Comparison of ENCODE assay signal across 25 cellular contexts in genomic region chr4:73970945-73971344, GRCh38.
"Had no signal": no experiment of that assay in that cellular context is flagged by ENCODE, and none has a peak within 500 bp of the region (broad histone marks: within the 10 kb centered on the region; RNA-seq: fewer than 3 reads in every experiment).

No MANE protein-coding gene starts in this region.

- H3K36me3 ChIP-seq: colonic mucosa, esophagus muscularis mucosa, esophagus squamous epithelium, gastrocnemius medialis, gastroesophageal sphincter, heart left ventricle, heart right ventricle had no signal

- H3K9me3 ChIP-seq: colonic mucosa, gastrocnemius medialis had no signal

- H3K27ac ChIP-seq: colonic mucosa, coronary artery, dorsolateral prefrontal cortex, epithelial cell of prostate, esophagus muscularis mucosa, esophagus squamous epithelium, foreskin keratinocyte, gastrocnemius medialis, gastroesophageal sphincter, heart left ventricle, heart right ventricle, hepatocyte had no signal

- H3K4me3 ChIP-seq: colonic mucosa, coronary artery, dorsolateral prefrontal cortex, esophagus muscularis mucosa, esophagus squamous epithelium, gastrocnemius medialis, gastroesophageal sphincter, heart left ventricle, heart right ventricle, hepatocyte had no signal

- DNase-seq: colonic mucosa; cortex of kidney; dermis blood vessel endothelial cell; dorsolateral prefrontal cortex; effector CD4-positive, alpha-beta T cell; effector CD8-positive, alpha-beta T cell; effector memory CD4-positive, alpha-beta T cell; effector memory CD8-positive, alpha-beta T cell; endodermal cell; erythroblast; esophagus squamous epithelium; foreskin fibroblast; foreskin keratinocyte; foreskin melanocyte; gastrocnemius medialis; glutamatergic neuron; head of caudate nucleus; heart left ventricle; heart right ventricle had no signal

- ATAC-seq: effector memory CD8-positive, alpha-beta T cell; esophagus mucosa; foreskin keratinocyte; gastrocnemius medialis; gastroesophageal sphincter; heart left ventricle; heart right ventricle had no signal

- H3K27me3 ChIP-seq: colonic mucosa, esophagus muscularis mucosa, foreskin keratinocyte, gastrocnemius medialis, heart right ventricle, hepatocyte had no signal

- H3K4me1 ChIP-seq: colonic mucosa, esophagus muscularis mucosa, esophagus squamous epithelium, foreskin keratinocyte, gastrocnemius medialis, gastroesophageal sphincter, heart left ventricle, heart right ventricle had no signal
